In the genomic region with DNA sequence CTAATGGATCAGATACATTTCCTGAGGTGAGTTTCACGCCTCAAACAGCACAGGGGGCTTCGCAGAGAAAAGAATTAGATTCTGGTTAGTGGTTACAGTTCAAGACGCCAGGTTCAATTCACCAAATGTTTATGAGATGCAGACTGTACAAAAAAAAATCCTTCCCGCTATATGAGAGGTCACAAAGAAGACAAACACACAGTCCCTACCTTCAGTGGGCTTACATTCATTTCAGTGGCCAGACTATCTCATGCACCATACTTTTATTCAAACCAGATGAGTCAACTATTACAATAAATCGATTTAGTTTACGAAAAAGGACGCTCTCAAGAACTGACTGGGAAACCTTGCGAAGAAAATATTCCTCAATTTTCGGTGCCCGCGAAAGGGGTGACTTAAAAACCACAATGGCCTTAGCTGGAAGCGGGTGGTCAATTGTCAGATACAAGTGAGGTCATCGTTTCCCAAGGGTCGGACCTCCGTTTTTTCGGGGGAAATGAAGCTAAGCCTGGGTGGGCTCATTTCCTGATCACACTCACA, we compare ENCODE assay signal across 8 cellular contexts.
DNase-seq lines count a peak whose midpoint lies in the region; ATAC-seq lines count a peak whose summit lies in the region.

No MANE protein-coding gene starts in this region.

- peaks cover 12% of the 10 kb centered on the region for H3K4me1 ChIP-seq in ACC112 (ENCODE audit: control insufficient read depth, insufficient read depth, low read length, unreplicated experiment)
- H3K4me1 ChIP-seq in HUES6 (ENCODE audit: control insufficient read depth, insufficient read depth, low read length) = no peaks in the 10 kb centered on the region
- H3K4me1 ChIP-seq in muscle layer of colon (ENCODE audit: insufficient read depth, low read length) = peaks cover 8% of the 10 kb centered on the region

- H3K4me1 Mint-ChIP-seq in central memory CD8-positive, alpha-beta T cell = peaks cover 46% of the 10 kb centered on the region

- peaks cover 52% of the 10 kb centered on the region for H3K79me2 ChIP-seq in ACC112 (ENCODE audit: control insufficient read depth, insufficient read depth, low read length, unreplicated experiment)

- DNase-seq in central memory CD8-positive, alpha-beta T cell (ENCODE audit: low spot score in 2 of 2) = no peak
- no peak for DNase-seq in NCI-H524 (lab: John Stamatoyannopoulos, UW)

- H3K9ac ChIP-seq in HUES6 (ENCODE audit: low read length) (peak overlapping the region; percentile 71), muscle layer of colon (ENCODE audit: low read length) (peak overlapping the region; percentile 80)

- H3K9me3 Mint-ChIP-seq in central memory CD8-positive, alpha-beta T cell = no peaks in the 10 kb centered on the region

- H3K4me3 Mint-ChIP-seq in central memory CD8-positive, alpha-beta T cell = peak overlapping the region; percentile 91

- no peak for ATAC-seq in central memory CD8-positive, alpha-beta T cell (replicated peaks; ENCODE audit: extremely low read depth, poor library complexity, severe bottlenecking)
- ATAC-seq in GM19467 (IDR thresholded peaks at IDR 0.05; ENCODE audit: unreplicated experiment) = no peak
- no peak for ATAC-seq in HG02642 (IDR thresholded peaks at IDR 0.05; ENCODE audit: poor library complexity, unreplicated experiment)
- ATAC-seq in HG03457 (IDR thresholded peaks at IDR 0.05; ENCODE audit: unreplicated experiment) = no peak

- H3K36me3 ChIP-seq in ACC112 (ENCODE audit: insufficient read depth, low read length) (peaks cover 17% of the 10 kb centered on the region; the same call in 1 of the 2 replicates), HUES6 (ENCODE audit: control insufficient read depth, insufficient read depth, low read length) (peaks cover 43% of the 10 kb centered on the region), muscle layer of colon (ENCODE audit: insufficient read depth, low read length) (peaks cover 11% of the 10 kb centered on the region)

- H2AFZ ChIP-seq in ACC112 (ENCODE audit: low read length, unreplicated experiment) = peak overlapping the region; percentile 89

- H3K36me3 Mint-ChIP-seq in central memory CD8-positive, alpha-beta T cell (ENCODE audit: insufficient read depth) = peaks cover 29% of the 10 kb centered on the region

- no peak overlapping the region; the same call in 1 of the 2 replicates for H3K27ac ChIP-seq in ACC112 (ENCODE audit: low read depth, low read length)
- H3K27ac ChIP-seq in HUES6 (ENCODE audit: low read depth, low read length) = peak overlapping the region; percentile 7; the same call in 1 of the 2 replicates
- H3K27ac ChIP-seq in muscle layer of colon (ENCODE audit: low read depth, low read length) = peak overlapping the region; percentile 78

- H3K9me3 ChIP-seq in HUES6 (ENCODE audit: control insufficient read depth, insufficient read depth, low read depth, low read length) (no peaks in the 10 kb centered on the region), muscle layer of colon (ENCODE audit: low read length) (no peaks in the 10 kb centered on the region)

- no peaks in the 10 kb centered on the region for H3K27me3 Mint-ChIP-seq in central memory CD8-positive, alpha-beta T cell

- H3K4me3 ChIP-seq in ACC112 (ENCODE audit: low read depth, low read length) (peak overlapping the region; percentile 93), HUES6 (ENCODE audit: low read depth, low read length) (peak overlapping the region; percentile 82), muscle layer of colon (ENCODE audit: low read depth in 1 of 2, low read length in 2 of 2) (peak overlapping the region; percentile 96 to 98)

- H3K27ac Mint-ChIP-seq in central memory CD8-positive, alpha-beta T cell (ENCODE audit: low read depth) = peak overlapping the region; percentile 95

- H3K27me3 ChIP-seq in ACC112 (ENCODE audit: insufficient read depth, low read length) = no peaks in the 10 kb centered on the region
- H3K27me3 ChIP-seq in HUES6 (ENCODE audit: control insufficient read depth, insufficient read depth, low read length) = no peaks in the 10 kb centered on the region
- no peaks in the 10 kb centered on the region for H3K27me3 ChIP-seq in muscle layer of colon (ENCODE audit: control insufficient read depth in 1 of 2, insufficient read depth in 2 of 2, low read length in 2 of 2)
